Comparison of ENCODE assay signal across 8 cellular contexts in genomic region chr1:151613275-151613867, GRCh38. TPM values are rescaled to one million over a fixed set of nuclear protein-coding genes. Genes with fewer than 3 reads are reported as not detected.
DNase-seq lines count a peak whose midpoint lies in the region; ATAC-seq and TF ChIP-seq lines count a peak whose summit lies in the region.

No MANE protein-coding gene starts in this region.

- TF ChIP-seq POLR2A in gastroesophageal sphincter (IDR thresholded peaks at IDR 0.05): no peak

- H3K27me3 ChIP-seq in SU-DHL-6 (ENCODE audit: low read length) (no peaks in the 10 kb centered on the region), gastroesophageal sphincter (no peaks in the 10 kb centered on the region), skeletal muscle satellite cell (ENCODE audit: control insufficient read depth, insufficient read depth, low read length) (no peaks in the 10 kb centered on the region)

- no peaks in the 10 kb centered on the region for H4K20me1 ChIP-seq in SU-DHL-6 (ENCODE audit: low read depth, low read length)

- TF ChIP-seq EP300 in gastroesophageal sphincter (IDR thresholded peaks at IDR 0.05): no peak

- 16 to 18% methylated on average over 13 of the region's 13 CpGs for WGBS in gastroesophageal sphincter (ENCODE audit: low coverage in 1 of 2), 2 donors

- H3K27ac ChIP-seq in SU-DHL-6 (ENCODE audit: low read depth, low read length) (no peak overlapping the region), gastroesophageal sphincter (peak overlapping the region; percentile 87 to 98 (median 96))

- TF ChIP-seq CTCF in SU-DHL-6 (IDR thresholded peaks at IDR 0.05; ENCODE audit: insufficient read depth, low read length, poor library complexity, severe bottlenecking): no peak
- TF ChIP-seq CTCF in gastroesophageal sphincter (IDR thresholded peaks at IDR 0.05): no peak

- no peak overlapping the region for H2AFZ ChIP-seq in SU-DHL-6 (ENCODE audit: low read depth, low read length, severe bottlenecking)

- peaks cover 30% of the 10 kb centered on the region for H3K79me2 ChIP-seq in SU-DHL-6 (ENCODE audit: insufficient read depth, low read length)

- ATAC-seq in gastroesophageal sphincter: no peak
- ATAC-seq in GM21723 (IDR thresholded peaks at IDR 0.05; ENCODE audit: unreplicated experiment): no peak
- no peak for ATAC-seq in HG02981 (IDR thresholded peaks at IDR 0.05; ENCODE audit: unreplicated experiment)

- DNase-seq in HCEC 1CT (peak; percentile 3), NK-92 (lab: John Stamatoyannopoulos, UW; ENCODE audit: unreplicated experiment) (no peak), NCI-H2196 (lab: John Stamatoyannopoulos, UW; ENCODE audit: unreplicated experiment) (no peak)

- no peaks in the 10 kb centered on the region for H3F3A ChIP-seq in SU-DHL-6 (ENCODE audit: insufficient read depth)

- H3K9me2 ChIP-seq in SU-DHL-6 (replicated peaks; ENCODE audit: insufficient read depth, low read length): no peaks in the 10 kb centered on the region

- H3K36me3 ChIP-seq in SU-DHL-6 (ENCODE audit: low read length): no peaks in the 10 kb centered on the region
- H3K36me3 ChIP-seq in gastroesophageal sphincter: no peaks in the 10 kb centered on the region
- H3K36me3 ChIP-seq in skeletal muscle satellite cell (ENCODE audit: insufficient read depth, low read length): no peaks in the 10 kb centered on the region

- peak overlapping the region; percentile 96 for H3K4me3 ChIP-seq in SU-DHL-6 (ENCODE audit: insufficient read depth, low read length, poor library complexity, severe bottlenecking)
- H3K4me3 ChIP-seq in gastroesophageal sphincter: peak overlapping the region; percentile 76 to 86
- H3K4me3 ChIP-seq in skeletal muscle satellite cell (ENCODE audit: low read length): peak overlapping the region; percentile 96

- H3K4me2 ChIP-seq in SU-DHL-6 (ENCODE audit: low read depth, low read length, poor library complexity, severe bottlenecking) (peak overlapping the region; percentile 76), skeletal muscle satellite cell (ENCODE audit: low read length) (peak overlapping the region; percentile 97)

- H3K9me3 ChIP-seq in SU-DHL-6 (ENCODE audit: insufficient read depth, low read length): no peaks in the 10 kb centered on the region
- no peaks in the 10 kb centered on the region for H3K9me3 ChIP-seq in gastroesophageal sphincter
- no peaks in the 10 kb centered on the region for H3K9me3 ChIP-seq in skeletal muscle satellite cell (replicated peaks; ENCODE audit: low read length)

- peaks cover 0 to 73% (median 5%) of the 10 kb centered on the region in 3 donors for H3K4me1 ChIP-seq in gastroesophageal sphincter
- peaks cover 34% of the 10 kb centered on the region for H3K4me1 ChIP-seq in skeletal muscle satellite cell (ENCODE audit: control insufficient read depth, insufficient read depth, low read length)

- peak overlapping the region; percentile 78 for H3K9ac ChIP-seq in SU-DHL-6 (ENCODE audit: low read length)
- peak overlapping the region; percentile 89 for H3K9ac ChIP-seq in skeletal muscle satellite cell (ENCODE audit: low read depth, low read length)

RNA-seq across cellular contexts. Expression of gene SNX27, which starts 1.5 kb away (rescaled TPM):
- total RNA-seq in gastroesophageal sphincter: 10 to 100 TPM; 48.1 to 61.1 (median 53.8) TPM
- 20.3 and 25.3 TPM in 2 replicates for total RNA-seq in skeletal muscle satellite cell (2012; rRNA removed)
